ENCODE assay signal across 9 cellular contexts in the genomic region with DNA sequence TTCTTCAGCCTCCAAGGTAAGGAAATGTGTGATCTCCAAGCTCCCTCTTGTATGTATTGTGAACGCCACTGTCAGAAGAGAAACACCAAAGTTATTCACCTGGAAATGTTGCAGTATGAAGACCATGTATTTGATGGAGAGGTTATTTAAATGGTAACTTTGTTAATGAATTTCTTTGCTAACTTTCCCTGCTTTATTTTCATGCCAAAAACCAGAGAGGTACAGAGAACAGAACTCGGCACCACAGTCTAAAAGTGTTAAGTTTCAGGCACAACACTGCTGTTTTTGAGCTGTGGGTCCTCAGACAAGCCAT.
DNase-seq lines count a peak whose midpoint lies in the region; ATAC-seq and TF ChIP-seq lines count a peak whose summit lies in the region.
"Had no signal": no experiment of that assay in that cellular context is flagged by ENCODE, and none has a peak within 500 bp of the region (broad histone marks: within the 10 kb centered on the region; RNA-seq: fewer than 3 reads in every experiment).

No MANE protein-coding gene starts in this region.

- intact Hi-C loops in upper lobe of right lung (cut with DNase I), result loop anchor here (10.0 kb wide), 1 partner anchor 82 kb away; no protein-coding TSS in a partner anchor

- H3K4me3 ChIP-seq in fibroblast of the aortic adventitia (ENCODE audit: low read depth, low read length) (no peak overlapping the region), skin epidermis (no peak overlapping the region), upper lobe of right lung (no peak overlapping the region)

- H3K36me3 Mint-ChIP-seq in T-helper 1 cell treated with Interleukin-12 subunit alpha and Interleukin-12 subunit beta and Interleukin-4 antibody, amounts not matched to agents 30 μg/mL and 1 μg/mL, for 36 hours (ENCODE audit: low read depth), result peaks cover 8% of the 10 kb centered on the region

- H3K27ac ChIP-seq in VCaP, result peak overlapping the region; percentile 87
- peak overlapping the region in 18 of 21 experiments; percentile 57 to 94 (median 86) for H3K27ac ChIP-seq in skin epidermis
- H3K27ac ChIP-seq in upper lobe of right lung, result no peak overlapping the region

- ATAC-seq in HG03139 (IDR thresholded peaks at IDR 0.05; ENCODE audit: unreplicated experiment) (no peak), HG03521 (IDR thresholded peaks at IDR 0.05; ENCODE audit: unreplicated experiment) (no peak), upper lobe of right lung (no peak)

- H3K27me3 ChIP-seq in upper lobe of right lung, result no peaks in the 10 kb centered on the region

- peak; percentile 62 for TF ChIP-seq CTCF in VCaP (conservative IDR thresholded peaks at IDR 0.05)
- TF ChIP-seq CTCF in fibroblast of the aortic adventitia (IDR thresholded peaks at IDR 0.05; ENCODE audit: insufficient read depth, low read length), result peak; percentile 4
- TF ChIP-seq CTCF in upper lobe of right lung (IDR thresholded peaks at IDR 0.05), result no peak

- no peaks in the 10 kb centered on the region for H3K27me3 Mint-ChIP-seq in T-helper 1 cell treated with Interleukin-12 subunit alpha and Interleukin-12 subunit beta and Interleukin-4 antibody, amounts not matched to agents 30 μg/mL and 1 μg/mL, for 36 hours (ENCODE audit: low read depth)

- peaks cover 12% of the 10 kb centered on the region for H3K9me3 Mint-ChIP-seq in T-helper 1 cell treated with Interleukin-12 subunit alpha and Interleukin-12 subunit beta and Interleukin-4 antibody, amounts not matched to agents 30 μg/mL and 1 μg/mL, for 36 hours

- H3K4me3 Mint-ChIP-seq in T-helper 1 cell treated with Interleukin-12 subunit alpha and Interleukin-12 subunit beta and Interleukin-4 antibody, amounts not matched to agents 30 μg/mL and 1 μg/mL, for 36 hours, result peak overlapping the region; percentile 84

- H3K36me3 ChIP-seq in upper lobe of right lung, result no peaks in the 10 kb centered on the region

- DNase-seq in T-helper 1 cell (no peak), fibroblast of the aortic adventitia (ENCODE audit: low read depth) (no peak), upper lobe of right lung (no peak)
- DNase-seq: left ventricle myocardium superior had no signal

- no peaks in the 10 kb centered on the region for H3K9me3 ChIP-seq in upper lobe of right lung

- peak overlapping the region; percentile 80 for H3K27ac Mint-ChIP-seq in T-helper 1 cell treated with Interleukin-12 subunit alpha and Interleukin-12 subunit beta and Interleukin-4 antibody, amounts not matched to agents 30 μg/mL and 1 μg/mL, for 36 hours

- H3K4me1 ChIP-seq in upper lobe of right lung, result peaks cover 36% of the 10 kb centered on the region

- H3K4me1 Mint-ChIP-seq in T-helper 1 cell treated with Interleukin-12 subunit alpha and Interleukin-12 subunit beta and Interleukin-4 antibody, amounts not matched to agents 30 μg/mL and 1 μg/mL, for 36 hours (ENCODE audit: low read depth), result peaks cover 50% of the 10 kb centered on the region
